ENCODE assay signal across 20 cellular contexts in genomic region chr3:177887475-177887874, GRCh38.
DNase-seq lines count a peak whose midpoint lies in the region; ATAC-seq and TF ChIP-seq lines count a peak whose summit lies in the region.
"Had no signal": no experiment of that assay in that cellular context is flagged by ENCODE, and none has a peak within 500 bp of the region (broad histone marks: within the 10 kb centered on the region; RNA-seq: fewer than 3 reads in every experiment).

No MANE protein-coding gene starts in this region.

- H3K4me3 Mint-ChIP-seq in brain: no peak overlapping the region
- H3K4me3 Mint-ChIP-seq: activated naive CD8-positive, alpha-beta T cell treated with anti-CD3 and anti-CD28 coated beads, Interleukin-2, amount 50 U/mL, for 24 hours; activated T-cell treated with anti-CD3 and anti-CD28 coated beads, Interleukin-2, amount 50 U/mL, for 24 hours had no signal

- ATAC-seq in GM19463 (IDR thresholded peaks at IDR 0.05; ENCODE audit: unreplicated experiment) (peak; percentile 66), HG03039 (IDR thresholded peaks at IDR 0.05; ENCODE audit: unreplicated experiment) (peak; percentile 52), gastrocnemius medialis (no peak)
- ATAC-seq: activated naive CD8-positive, alpha-beta T cell treated with anti-CD3 and anti-CD28 coated beads, Interleukin-2, amount 50 U/mL, for 24 hours had no signal

- TF ChIP-seq POLR2A in gastrocnemius medialis (IDR thresholded peaks at IDR 0.05): no peak

- H3K27ac Mint-ChIP-seq in brain: peak overlapping the region in 3 of 5 experiments; percentile 9 to 61 (median 54)
- H3K27ac Mint-ChIP-seq: activated naive CD8-positive, alpha-beta T cell treated with anti-CD3 and anti-CD28 coated beads, Interleukin-2, amount 50 U/mL, for 24 hours; activated T-cell treated with anti-CD3 and anti-CD28 coated beads, Interleukin-2, amount 50 U/mL, for 24 hours had no signal

- in situ Hi-C loops in gastrocnemius medialis (cut with MboI; ENCODE audit: low sequenced_read_pairs in 4 of 4): no loop called here
- in situ Hi-C loops in GM23248 (cut with MboI): no loop called here

- H4K20me1 ChIP-seq in GM23248 (ENCODE audit: insufficient read depth): no peaks in the 10 kb centered on the region

- intact Hi-C loops in gastrocnemius medialis (cut with DNase I; ENCODE audit: low total_unique reads): no loop called here

- peaks cover 2% of the 10 kb centered on the region for H3K27me3 Mint-ChIP-seq in brain
- H3K27me3 Mint-ChIP-seq: activated naive CD8-positive, alpha-beta T cell treated with anti-CD3 and anti-CD28 coated beads, Interleukin-2, amount 50 U/mL, for 24 hours; activated T-cell treated with anti-CD3 and anti-CD28 coated beads, Interleukin-2, amount 50 U/mL, for 24 hours had no signal

- peaks cover 4% of the 10 kb centered on the region for H3K36me3 Mint-ChIP-seq in brain

- peaks cover 3 to 14% (median 9%) of the 10 kb centered on the region in 5 experiments for H3K9me3 Mint-ChIP-seq in brain
- H3K9me3 Mint-ChIP-seq: activated naive CD8-positive, alpha-beta T cell treated with anti-CD3 and anti-CD28 coated beads, Interleukin-2, amount 50 U/mL, for 24 hours; activated T-cell treated with anti-CD3 and anti-CD28 coated beads, Interleukin-2, amount 50 U/mL, for 24 hours had no signal

- no peaks in the 10 kb centered on the region for H3K4me1 ChIP-seq in gastrocnemius medialis
- no peaks in the 10 kb centered on the region for H3K4me1 ChIP-seq in GM23248 (ENCODE audit: insufficient read depth)
- H3K4me1 ChIP-seq: colonic mucosa had no signal

- WGBS in GM23248 (ENCODE audit: low coverage in 1 of 2, low lambda C conversion rate in 2 of 2, missing lambda C conversion rate in 2 of 2), 2 experiments: 90 to 93% methylated on average over 2 of the region's 2 CpGs

- no peak for TF ChIP-seq CTCF in GM12865 (IDR thresholded peaks at IDR 0.05; ENCODE audit: insufficient read depth, low read depth, low read length, missing control alignments)
- TF ChIP-seq CTCF in brain (conservative IDR thresholded peaks at IDR 0.05): no peak
- no peak for TF ChIP-seq CTCF in gastrocnemius medialis (IDR thresholded peaks at IDR 0.05 in 4 of 5, conservative IDR thresholded peaks at IDR 0.05 in 1 of 5)

- no peak overlapping the region for H2AFZ ChIP-seq in GM23248

- DNase-seq in GM12865 (ENCODE audit: low read depth): peak; percentile 65
- DNase-seq in gastrocnemius medialis: no peak
- DNase-seq in HUDEP-2 (lab: John Stamatoyannopoulos, UW; ENCODE audit: unreplicated experiment in 76 of 76): no peak
- no peak for DNase-seq in AML-193 (lab: John Stamatoyannopoulos, UW)
- DNase-seq in GM23248: no peak
- DNase-seq: activated CD4-positive, alpha-beta T cell treated with anti-CD3 and anti-CD28 coated beads for 1 hour; activated naive CD8-positive, alpha-beta T cell treated with anti-CD3 and anti-CD28 coated beads, Interleukin-2, amount 50 U/mL, for 24 hours; activated T-cell treated with anti-CD3 and anti-CD28 coated beads, Interleukin-2, amount 50 U/mL, for 24 hours; colonic mucosa; COR-L47; glutamatergic neuron; kidney; NCI-H1417 treated with DMSO at 0.1 percent for 48 hours; posterior cingulate gyrus; RPMI8226; stimulated activated CD4-positive, alpha-beta T cell treated with anti-CD3 and anti-CD28 coated beads, Interleukin-12 subunit alpha, Interleukin-12 subunit beta, amount 100 ng/mL, for 4 hours had no signal

- no peak overlapping the region for H3K27ac ChIP-seq in gastrocnemius medialis
- H3K27ac ChIP-seq in GM23248: no peak overlapping the region
- H3K27ac ChIP-seq: colonic mucosa, KMS-11 had no signal

- no peaks in the 10 kb centered on the region for H3K9me3 ChIP-seq in gastrocnemius medialis
- no peaks in the 10 kb centered on the region for H3K9me3 ChIP-seq in GM23248 (ENCODE audit: low read depth)
- H3K9me3 ChIP-seq: colonic mucosa had no signal

- H3K36me3 ChIP-seq in gastrocnemius medialis (no peaks in the 10 kb centered on the region), GM23248 (ENCODE audit: low read depth) (no peaks in the 10 kb centered on the region)
- H3K36me3 ChIP-seq: colonic mucosa had no signal

- H3K4me1 Mint-ChIP-seq in brain: peaks cover 6% of the 10 kb centered on the region

- H3K4me3 ChIP-seq in GM12865 (ENCODE audit: low read depth, low read length) (no peak overlapping the region), gastrocnemius medialis (no peak overlapping the region), GM23248 (no peak overlapping the region)
- H3K4me3 ChIP-seq: colonic mucosa had no signal

- no peaks in the 10 kb centered on the region for H3F3A ChIP-seq in GM23248 (ENCODE audit: insufficient read depth)

- no peaks in the 10 kb centered on the region for H3K79me2 ChIP-seq in GM23248 (ENCODE audit: insufficient read depth)

- no peak overlapping the region for H3K9ac ChIP-seq in GM23248
- H3K9ac ChIP-seq: KMS-11 had no signal

- no peak overlapping the region for H3K4me2 ChIP-seq in GM23248 (ENCODE audit: unreplicated experiment)
- H3K4me2 ChIP-seq: KMS-11 had no signal

- no peaks in the 10 kb centered on the region for H3K27me3 ChIP-seq in gastrocnemius medialis
- H3K27me3 ChIP-seq in GM23248 (replicated peaks; ENCODE audit: insufficient read depth): no peaks in the 10 kb centered on the region
- H3K27me3 ChIP-seq: colonic mucosa had no signal

- no peaks in the 10 kb centered on the region for H3K9me2 ChIP-seq in GM23248 (ENCODE audit: insufficient read depth)

Comparison
In these comparisons a context has a peak if more than half of its experiments do, and no peak if none do; other contexts are left out.
1. ATAC-seq: peak in GM19463 (single experiment) and HG03039 (single experiment); none in gastrocnemius medialis (0 of 2).